Comparison of ENCODE assay signal across 1 cellular context in the genomic region with DNA sequence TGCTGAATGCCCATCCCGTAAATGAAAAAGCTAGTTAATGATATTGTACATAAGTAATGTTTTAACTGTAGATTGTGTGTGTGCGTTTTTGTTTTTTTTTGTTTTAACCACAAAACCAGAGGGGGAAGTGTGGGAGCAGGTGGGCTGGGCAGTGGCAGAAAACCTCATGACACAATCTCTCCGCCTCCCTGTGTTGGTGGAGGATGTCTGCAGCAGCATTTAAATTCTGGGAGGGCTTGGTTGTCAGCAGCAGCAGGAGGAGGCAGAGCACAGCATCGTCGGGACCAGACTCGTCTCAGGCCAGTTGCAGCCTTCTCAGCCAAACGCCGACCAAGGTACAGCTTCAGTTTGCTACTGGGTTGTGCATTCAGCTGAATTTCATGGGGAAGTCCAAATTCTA.
TF ChIP-seq lines count a peak whose summit lies in the region.

A gene (plus strand): TSS at position 249 of the 400 bp plus-strand sequence. CDS start 1,182 bp downstream, outside the sequence.

TF ChIP-seq in HCT116, 20 proteins besides CTCF, POLR2A, EP300 and RAD21 (continued from another document):
- TF ChIP-seq, protein P1, sequence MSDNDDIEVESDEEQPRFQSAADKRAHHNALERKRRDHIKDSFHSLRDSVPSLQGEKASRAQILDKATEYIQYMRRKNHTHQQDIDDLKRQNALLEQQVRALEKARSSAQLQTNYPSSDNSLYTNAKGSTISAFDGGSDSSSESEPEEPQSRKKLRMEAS (IDR thresholded peaks at IDR 0.05), result no peak
